ENCODE assay signal across 8 cellular contexts in genomic region chr9:124414612-124415011, GRCh38. TPM values are rescaled to one million over a fixed set of nuclear protein-coding genes. Genes with fewer than 3 reads are reported as not detected.
DNase-seq lines count a peak whose midpoint lies in the region; ATAC-seq and TF ChIP-seq lines count a peak whose summit lies in the region.

No MANE protein-coding gene starts in this region.

- H3K4me2 ChIP-seq in fibroblast of lung (ENCODE audit: extremely low read depth, insufficient read depth, low read length), result peak overlapping the region; percentile 97

- no peak for DNase-seq in GM06990 (ENCODE audit: extremely low read depth, insufficient read length)
- DNase-seq in RKO (ENCODE audit: low spot score), result peak; percentile 75
- no peak for DNase-seq in fibroblast of lung (ENCODE audit: low read depth in 2 of 2)
- no peak for DNase-seq in SIG-M5 (lab: John Stamatoyannopoulos, UW)
- no peak for DNase-seq in NCI-H524 (lab: John Stamatoyannopoulos, UW)

- H3K36me3 ChIP-seq in GM06990 (ENCODE audit: control insufficient read depth, insufficient read depth, low read length) (peaks cover 13% of the 10 kb centered on the region), fibroblast of lung (ENCODE audit: control insufficient read depth, insufficient read depth, low read length) (peaks cover 2% of the 10 kb centered on the region), rectal smooth muscle tissue (ENCODE audit: control insufficient read depth, insufficient read depth, low read length) (peaks cover 20% of the 10 kb centered on the region)

- peaks cover 31% of the 10 kb centered on the region for H3K79me2 ChIP-seq in fibroblast of lung (ENCODE audit: control insufficient read depth, insufficient read depth, low read length)

- peak overlapping the region; percentile 54 for H3K9ac ChIP-seq in fibroblast of lung (ENCODE audit: insufficient read depth, low read length)
- H3K9ac ChIP-seq in rectal smooth muscle tissue (ENCODE audit: low read length), result peak overlapping the region; percentile 47

- H2AFZ ChIP-seq in fibroblast of lung (ENCODE audit: low read length), result no peak overlapping the region

- H3K27me3 ChIP-seq in GM06990 (replicated peaks; ENCODE audit: control insufficient read depth, insufficient read depth, low read length) (no peaks in the 10 kb centered on the region), fibroblast of lung (ENCODE audit: control insufficient read depth, insufficient read depth, low read length) (no peaks in the 10 kb centered on the region), rectal smooth muscle tissue (ENCODE audit: control insufficient read depth, insufficient read depth, low read length) (no peaks in the 10 kb centered on the region)

- peak overlapping the region; percentile 92 for H3K4me3 ChIP-seq in GM06990 (replicated peaks; ENCODE audit: low read depth, low read length)
- H3K4me3 ChIP-seq in fibroblast of lung (replicated peaks in 1 of 4; ENCODE audit: control extremely low read depth in 1 of 4, insufficient read depth in 1 of 4, low read depth in 3 of 4, low read length in 4 of 4), result peak overlapping the region; percentile 57 to 95 (median 88)
- H3K4me3 ChIP-seq in rectal smooth muscle tissue (ENCODE audit: low read length), result peak overlapping the region; percentile 91

- ATAC-seq in GM21447 (IDR thresholded peaks at IDR 0.05; ENCODE audit: unreplicated experiment), result no peak
- ATAC-seq in HG02759 (IDR thresholded peaks at IDR 0.05; ENCODE audit: unreplicated experiment), result no peak

- no peaks in the 10 kb centered on the region for H3K9me3 ChIP-seq in fibroblast of lung (ENCODE audit: control insufficient read depth, insufficient read depth, low read depth, low read length)

- TF ChIP-seq CTCF in GM06990 (IDR thresholded peaks at IDR 0.05; ENCODE audit: insufficient read depth, low read length, poor library complexity, severe bottlenecking), result no peak
- TF ChIP-seq CTCF in fibroblast of lung (conservative IDR thresholded peaks at IDR 0.05 in 1 of 2, IDR thresholded peaks at IDR 0.05 in 1 of 2; ENCODE audit: low read depth in 1 of 2, low read length in 2 of 2), result no peak

- H3K27ac ChIP-seq in fibroblast of lung (ENCODE audit: insufficient read depth, low read length), result peak overlapping the region; percentile 83
- no peak overlapping the region for H3K27ac ChIP-seq in rectal smooth muscle tissue (ENCODE audit: low read depth, low read length)

- peaks cover 21% of the 10 kb centered on the region for H3K4me1 ChIP-seq in fibroblast of lung (ENCODE audit: control insufficient read depth, extremely low read depth, insufficient read depth, low read length)
- peaks cover 6% of the 10 kb centered on the region for H3K4me1 ChIP-seq in rectal smooth muscle tissue (ENCODE audit: control insufficient read depth, insufficient read depth, low read length)

- H4K20me1 ChIP-seq in fibroblast of lung (ENCODE audit: control insufficient read depth, extremely low read depth, insufficient read depth, low read length), result no peaks in the 10 kb centered on the region

RNA-seq across cellular contexts. Expression of gene PSMB7, which starts 0.6 kb away (rescaled TPM):
- 200 and 206 TPM in 2 replicates for total RNA-seq in fibroblast of lung
- 290 and 398 TPM in 2 replicates for polyA plus RNA-seq in fibroblast of lung
- polyA plus RNA-seq in fibroblast of lung (2012), result 286 and 381 TPM in 2 replicates
- 136 and 163 TPM in 2 replicates for polyA minus RNA-seq in fibroblast of lung (ENCODE audit: low replicate concordance)

RNA-seq across cellular contexts. Expression of gene ADGRD2, which starts 35.6 kb away (rescaled TPM):
- total RNA-seq in fibroblast of lung, result not detected in 2 replicates
- not detected in 2 replicates for polyA plus RNA-seq in fibroblast of lung
- polyA plus RNA-seq in fibroblast of lung (2012), result not detected in 2 replicates
- not detected in 2 replicates for polyA minus RNA-seq in fibroblast of lung (ENCODE audit: low replicate concordance)
